Comparison of ENCODE assay signal across 8 cellular contexts in genomic region chr12:111842556-111843396, GRCh38. TPM values are rescaled to one million over a fixed set of nuclear protein-coding genes. Genes with fewer than 3 reads are reported as not detected.
DNase-seq lines count a peak whose midpoint lies in the region; ATAC-seq and TF ChIP-seq lines count a peak whose summit lies in the region.

No MANE protein-coding gene starts in this region.

- peak overlapping the region; percentile 97 for H3K4me3 Mint-ChIP-seq in activated T-helper 1 cell treated with anti-CD3 and anti-CD28 coated beads, Interleukin-12 subunit alpha, Interleukin-12 subunit beta, Interleukin-2, Interleukin-4 antibody, amounts not matched to agents 30 ng/mL and 10 ng/mL and 1 ng/mL, durations not matched to agents 14 hours and 24 hours and 36 hours

- H3K36me3 ChIP-seq in KMS-11 (ENCODE audit: insufficient read depth) = no peaks in the 10 kb centered on the region
- peaks cover 0 to 39% (median 11%) of the 10 kb centered on the region in 9 donors for H3K36me3 ChIP-seq in heart left ventricle
- peaks cover 3% of the 10 kb centered on the region for H3K36me3 ChIP-seq in rectal smooth muscle tissue (ENCODE audit: control insufficient read depth, insufficient read depth, low read length)

- no peaks in the 10 kb centered on the region for H3K9me3 Mint-ChIP-seq in activated T-helper 1 cell treated with anti-CD3 and anti-CD28 coated beads, Interleukin-12 subunit alpha, Interleukin-12 subunit beta, Interleukin-2, Interleukin-4 antibody, amounts not matched to agents 30 ng/mL and 10 ng/mL and 1 ng/mL, durations not matched to agents 14 hours and 24 hours and 36 hours

- ATAC-seq in GM21576 (IDR thresholded peaks at IDR 0.05; ENCODE audit: unreplicated experiment) (peak; percentile 17), heart left ventricle (peak in 1 of 4 donors; percentile 30)

- H3K27me3 ChIP-seq in KMS-11 (ENCODE audit: insufficient read depth, low read depth) (no peaks in the 10 kb centered on the region), heart left ventricle (no peaks in the 10 kb centered on the region), rectal smooth muscle tissue (ENCODE audit: control insufficient read depth, insufficient read depth, low read length) (no peaks in the 10 kb centered on the region)

- TF ChIP-seq POLR2A in heart left ventricle (IDR thresholded peaks at IDR 0.05) = no peak

- H3K27ac Mint-ChIP-seq in activated T-helper 1 cell treated with anti-CD3 and anti-CD28 coated beads, Interleukin-12 subunit alpha, Interleukin-12 subunit beta, Interleukin-2, Interleukin-4 antibody, amounts not matched to agents 30 ng/mL and 10 ng/mL and 1 ng/mL, durations not matched to agents 14 hours and 24 hours and 36 hours = peak overlapping the region; percentile 97

- TF ChIP-seq CTCF in KMS-11 (conservative IDR thresholded peaks at IDR 0.05; ENCODE audit: low read depth, low read length) (no peak), heart left ventricle (IDR thresholded peaks at IDR 0.05) (no peak)

- H3K4me1 ChIP-seq in KMS-11 (ENCODE audit: low read depth, poor library complexity, severe bottlenecking) = peaks cover 21% of the 10 kb centered on the region
- peaks cover 10 to 50% (median 36%) of the 10 kb centered on the region in 12 donors for H3K4me1 ChIP-seq in heart left ventricle
- peaks cover 8% of the 10 kb centered on the region for H3K4me1 ChIP-seq in rectal smooth muscle tissue (ENCODE audit: control insufficient read depth, insufficient read depth, low read length)

- peak; percentile 76 for DNase-seq in DMS53 (lab: John Stamatoyannopoulos, UW)
- DNase-seq in activated T-helper 1 cell treated with anti-CD3 and anti-CD28 coated beads, Interleukin-12 subunit alpha, Interleukin-12 subunit beta, Interleukin-2, Interleukin-4 antibody, amounts not matched to agents 30 ng/mL and 10 ng/mL and 1 ng/mL, durations not matched to agents 14 hours and 24 hours and 36 hours (ENCODE audit: low spot score) = no peak
- DNase-seq in heart left ventricle = no peak
- DNase-seq in SKM-1 (lab: John Stamatoyannopoulos, UW; ENCODE audit: unreplicated experiment) = no peak
- no peak for DNase-seq in NCI-H446 treated with DMSO at 0.1 percent for 48 hours (lab: John Stamatoyannopoulos, UW)

- peak overlapping the region; percentile 66 for H2AFZ ChIP-seq in KMS-11 (ENCODE audit: low read depth)

- H3K4me3 ChIP-seq in KMS-11 (IDR thresholded peaks at IDR 0.05; ENCODE audit: insufficient read depth, low read depth, low read length) = no peak overlapping the region
- peak overlapping the region; percentile 73 to 100 (median 94) for H3K4me3 ChIP-seq in heart left ventricle
- H3K4me3 ChIP-seq in rectal smooth muscle tissue (ENCODE audit: low read length) = peak overlapping the region; percentile 95

- no peaks in the 10 kb centered on the region for H4K20me1 ChIP-seq in KMS-11 (ENCODE audit: insufficient read depth)

- H3K9me3 ChIP-seq in heart left ventricle = no peaks in the 10 kb centered on the region

- WGBS in heart left ventricle, 4 donors = 2 to 7% (median 3%) methylated on average over 22 to 44 of the region's 44 CpGs

- intact Hi-C loops in activated T-helper 1 cell treated with anti-CD3 and anti-CD28 coated beads, Interleukin-12 subunit alpha, Interleukin-12 subunit beta, Interleukin-2, Interleukin-4 antibody, amounts not matched to agents 30 ng/mL and 10 ng/mL and 1 ng/mL, durations not matched to agents 14 hours and 24 hours and 36 hours (cut with micrococcal nuclease) = loop anchor here (1.0 to 5.0 kb wide), 6 partner anchors 150 to 1490 kb away; partner anchors contain the start of genes ACAD10, ATXN2, ERP29 and TMEM116
- intact Hi-C loops in heart left ventricle (cut with DNase I) = loop anchor here in 1 of 10 donors (2.0 kb wide), 1 partner anchor 170 kb away; the partner anchor contains the start of genes ERP29 and TMEM116

- peaks cover 56% of the 10 kb centered on the region for H3K79me2 ChIP-seq in KMS-11 (ENCODE audit: insufficient read depth, low read depth)

- H3K36me3 Mint-ChIP-seq in activated T-helper 1 cell treated with anti-CD3 and anti-CD28 coated beads, Interleukin-12 subunit alpha, Interleukin-12 subunit beta, Interleukin-2, Interleukin-4 antibody, amounts not matched to agents 30 ng/mL and 10 ng/mL and 1 ng/mL, durations not matched to agents 14 hours and 24 hours and 36 hours (ENCODE audit: low read depth) = peaks cover 43% of the 10 kb centered on the region

- peaks cover 52% of the 10 kb centered on the region for H3K4me1 Mint-ChIP-seq in activated T-helper 1 cell treated with anti-CD3 and anti-CD28 coated beads, Interleukin-12 subunit alpha, Interleukin-12 subunit beta, Interleukin-2, Interleukin-4 antibody, amounts not matched to agents 30 ng/mL and 10 ng/mL and 1 ng/mL, durations not matched to agents 14 hours and 24 hours and 36 hours (ENCODE audit: low read depth)

- peak overlapping the region; percentile 81 for H3K27ac ChIP-seq in KMS-11
- H3K27ac ChIP-seq in heart left ventricle = peak overlapping the region; percentile 91 to 99 (median 96)
- H3K27ac ChIP-seq in rectal smooth muscle tissue (ENCODE audit: low read depth, low read length) = peak overlapping the region; percentile 94

- no peaks in the 10 kb centered on the region for H3K27me3 Mint-ChIP-seq in activated T-helper 1 cell treated with anti-CD3 and anti-CD28 coated beads, Interleukin-12 subunit alpha, Interleukin-12 subunit beta, Interleukin-2, Interleukin-4 antibody, amounts not matched to agents 30 ng/mL and 10 ng/mL and 1 ng/mL, durations not matched to agents 14 hours and 24 hours and 36 hours (ENCODE audit: insufficient read depth)

- peak overlapping the region; percentile 95 for H3K9ac ChIP-seq in KMS-11
- peak overlapping the region; percentile 28 for H3K9ac ChIP-seq in rectal smooth muscle tissue (ENCODE audit: low read length)

- peak overlapping the region; percentile 74 for H3K4me2 ChIP-seq in KMS-11

RNA-seq across cellular contexts. Expression of gene MAPKAPK5, which starts 0.7 kb away (rescaled TPM):
- total RNA-seq in activated T-helper 1 cell treated with anti-CD3 and anti-CD28 coated beads, Interleukin-12 subunit alpha, Interleukin-12 subunit beta, Interleukin-2, Interleukin-4 antibody, amounts not matched to agents 30 ng/mL and 10 ng/mL and 1 ng/mL, durations not matched to agents 14 hours and 24 hours and 36 hours = 82.1 and 86.5 TPM in 2 replicates
- total RNA-seq in heart left ventricle = 10 to 100 TPM; 20.2 to 28.7 (median 25.2) TPM
- 10 to 100 TPM in 1 of 2 donors, 1 to 10 TPM in 1; 8.0 to 27.5 TPM for polyA plus RNA-seq in heart left ventricle
